In the genomic region with DNA sequence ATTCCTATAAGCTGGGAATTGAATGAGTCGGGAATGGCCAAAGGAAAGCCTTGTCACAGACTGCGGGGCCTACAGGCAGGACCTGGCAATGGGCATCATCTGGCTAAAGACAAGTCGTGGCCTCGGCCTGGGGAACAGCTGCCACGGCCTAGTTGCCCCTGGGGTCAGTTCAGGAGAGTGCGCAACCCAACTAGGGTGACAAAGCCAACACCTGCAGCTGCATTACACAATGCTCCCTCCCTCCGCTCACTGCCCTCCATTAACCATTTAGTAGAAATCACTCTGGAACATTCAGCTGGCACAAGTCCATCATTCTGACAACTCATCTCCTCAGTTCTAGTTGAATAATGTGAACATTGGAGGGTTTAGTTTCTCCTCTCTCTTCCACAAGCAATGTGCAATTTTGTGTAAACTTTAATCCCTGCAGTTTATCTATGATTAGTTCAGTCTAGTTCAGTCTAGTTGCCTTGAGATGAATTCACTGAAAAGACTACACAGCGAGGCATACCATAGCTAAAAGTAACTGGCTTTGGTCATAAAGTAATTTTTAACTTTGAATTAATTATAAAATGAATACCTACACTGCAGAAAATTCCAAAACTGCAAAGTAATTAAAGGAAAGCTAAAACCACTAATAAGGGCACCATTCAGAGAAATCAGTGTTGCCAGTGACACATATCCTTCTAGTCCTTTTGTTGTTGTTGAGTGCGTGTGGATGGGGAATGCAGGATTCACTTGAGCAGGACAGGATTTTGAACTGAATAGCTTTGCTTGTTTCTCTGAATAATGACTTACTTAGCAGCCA, we compare ENCODE assay signal across 26 cellular contexts. TPM values are rescaled to one million over a fixed set of nuclear protein-coding genes. Genes with fewer than 3 reads are reported as not detected.
DNase-seq lines count a peak whose midpoint lies in the region; ATAC-seq and TF ChIP-seq lines count a peak whose summit lies in the region.
"Had no signal": no experiment of that assay in that cellular context is flagged by ENCODE, and none has a peak within 500 bp of the region (broad histone marks: within the 10 kb centered on the region; RNA-seq: fewer than 3 reads in every experiment).

No MANE protein-coding gene starts in this region.

- peaks cover 24% of the 10 kb centered on the region for H3K36me3 Mint-ChIP-seq in WTC11
- H3K36me3 Mint-ChIP-seq: activated naive CD8-positive, alpha-beta T cell treated with anti-CD3 and anti-CD28 coated beads for 36 hours had no signal

- H3K36me3 ChIP-seq in sigmoid colon, result no peaks in the 10 kb centered on the region
- H3K36me3 ChIP-seq: ascending aorta, heart left ventricle had no signal

- H3K27me3 ChIP-seq in sigmoid colon, result peaks cover 6 to 29% (median 21%) of the 10 kb centered on the region in 3 donors
- H3K27me3 ChIP-seq: ascending aorta had no signal

- peaks cover 0 to 15% (median 11%) of the 10 kb centered on the region in 4 donors for H3K4me1 ChIP-seq in sigmoid colon

- no peak overlapping the region for H3K4me3 ChIP-seq in sigmoid colon
- H3K4me3 ChIP-seq: ascending aorta, heart left ventricle had no signal

- no peak overlapping the region for H3K27ac Mint-ChIP-seq in WTC11
- H3K27ac Mint-ChIP-seq: activated naive CD8-positive, alpha-beta T cell treated with anti-CD3 and anti-CD28 coated beads for 36 hours; nephron progenitor cell had no signal

- WGBS in sigmoid colon, 2 donors, result 67 to 93% methylated on average over 9 of the region's 9 CpGs

- H3K4me1 Mint-ChIP-seq in WTC11, result peaks cover 37% of the 10 kb centered on the region

- TF ChIP-seq CTCF in WTC11 (IDR thresholded peaks at IDR 0.05), result no peak
- no peak for TF ChIP-seq CTCF in sigmoid colon (IDR thresholded peaks at IDR 0.05)

- no peak for TF ChIP-seq POLR2A in sigmoid colon (IDR thresholded peaks at IDR 0.05)

- H3K4me3 Mint-ChIP-seq in WTC11, result no peak overlapping the region
- H3K4me3 Mint-ChIP-seq: activated naive CD8-positive, alpha-beta T cell treated with anti-CD3 and anti-CD28 coated beads for 36 hours; central memory CD8-positive, alpha-beta T cell; nephron progenitor cell had no signal

- TF ChIP-seq EP300 in sigmoid colon (IDR thresholded peaks at IDR 0.05), result no peak

- CTCF ChIA-PET in WTC11 (lab: Charles Lee), result interaction anchor here (1.0 kb wide), 1 partner anchor 27 kb away, joined by 3 read pairs; no protein-coding TSS in a partner anchor

- no peak overlapping the region for H3K27ac ChIP-seq in sigmoid colon
- H3K27ac ChIP-seq: 22Rv1, ascending aorta, heart left ventricle had no signal

- H3K9me3 Mint-ChIP-seq in WTC11, result no peaks in the 10 kb centered on the region
- H3K9me3 Mint-ChIP-seq: activated naive CD8-positive, alpha-beta T cell treated with anti-CD3 and anti-CD28 coated beads for 36 hours; central memory CD8-positive, alpha-beta T cell; nephron progenitor cell had no signal

- peak; percentile 30 for DNase-seq in DMS 273 (lab: John Stamatoyannopoulos, UW; ENCODE audit: unreplicated experiment)
- DNase-seq in DMS 273 treated with DMSO at 0.1 percent for 48 hours (lab: John Stamatoyannopoulos, UW), result no peak
- no peak for DNase-seq in WTC11 (ENCODE audit: low spot score)
- peak; percentile 94 for DNase-seq in left lobe of liver (ENCODE audit: low spot score)
- peak; percentile 46 for DNase-seq in sigmoid colon
- no peak for DNase-seq in activated CD8-positive, alpha-beta memory T cell treated with anti-CD3 and anti-CD28 coated beads for 24 hours
- no peak for DNase-seq in stimulated activated CD4-positive, alpha-beta T cell treated with anti-CD3 and anti-CD28 coated beads, Interleukin-1b, Interleukin-23, amount 100 ng/mL, for 48 hours
- DNase-seq: activated CD4-positive, alpha-beta T cell treated with anti-CD3 and anti-CD28 coated beads, Interleukin-2, amount 50 U/mL, for 48 hours; activated CD4-positive, CD25-positive, alpha-beta regulatory T cell; activated effector memory CD4-positive, alpha-beta T cell treated with Interleukin-2 at 50 U/mL for 16 hours; activated naive CD8-positive, alpha-beta T cell treated with anti-CD3 and anti-CD28 coated beads for 36 hours; DMS153; heart left ventricle; left ventricle myocardium superior; midbrain; NCI-H526 treated with DMSO at 0.1 percent for 48 hours; nephron progenitor cell; posterior cingulate gyrus; SHP77 treated with DMSO at 0.1 percent for 48 hours; SW 1271; T1000 had no signal

- H3K27me3 Mint-ChIP-seq in WTC11 (ENCODE audit: low read depth), result peaks cover 3% of the 10 kb centered on the region; the same call in 1 of the 2 replicates

- POLR2A ChIA-PET in WTC11 (lab: Charles Lee), result no interaction called here

- no peaks in the 10 kb centered on the region for H3K9me3 ChIP-seq in sigmoid colon
- H3K9me3 ChIP-seq: ascending aorta, heart left ventricle had no signal

- intact Hi-C loops in sigmoid colon (cut with DNase I), result loop anchor here (10.0 kb wide), 1 partner anchor 64 kb away; no protein-coding TSS in a partner anchor

- peak; percentile 7; the same call in 1 of the 2 replicates for ATAC-seq in WTC11
- peak; percentile 82 for ATAC-seq in left lobe of liver
- no peak for ATAC-seq in HG03439 (IDR thresholded peaks at IDR 0.05; ENCODE audit: unreplicated experiment)
- ATAC-seq: heart left ventricle, left ventricle myocardium superior had no signal

TF ChIP-seq in WTC11, 78 proteins besides CTCF, POLR2A, EP300 and RAD21:
- TF ChIP-seq SOX15 (CRISPR knock-in tag; IDR thresholded peaks at IDR 0.05) (no peak), ZNF532 (CRISPR knock-in tag; IDR thresholded peaks at IDR 0.05; ENCODE audit: borderline replicate concordance) (no peak)

RNA-seq across cellular contexts. Expression of gene GLDC, which starts 5.1 kb away (rescaled TPM):
- total RNA-seq in WTC11 (2021) (136 to 153 TPM (median 145 TPM) in 3 replicates), left lobe of liver (112 TPM), sigmoid colon (1 to 10 TPM in 1 of 4 donors, not detected in 3; 1.2 TPM)
- polyA plus RNA-seq in sigmoid colon, result 1 to 10 TPM in 1 of 3 donors, under 1 TPM in 1, not detected in 1; 0.51 to 1.8 TPM
- total RNA-seq: left ventricle myocardium superior, OCI-LY7 had no signal

Comparison
In these comparisons a context has a peak if more than half of its experiments do, and no peak if none do; other contexts are left out.
1. DNase-seq: peak in DMS 273 (single experiment), left lobe of liver (single experiment) and sigmoid colon (single experiment); none in DMS 273 treated with DMSO at 0.1 percent for 48 hours (single experiment), WTC11 (single experiment), activated CD8-positive, alpha-beta memory T cell treated with anti-CD3 and anti-CD28 coated beads for 24 hours (single experiment) and stimulated activated CD4-positive, alpha-beta T cell treated with anti-CD3 and anti-CD28 coated beads, Interleukin-1b, Interleukin-23, amount 100 ng/mL, for 48 hours (single experiment).
2. RNA of gene GLDC, which starts 5.1 kb away (total RNA-seq): 136 to 153 TPM in WTC11 and 112 TPM in left lobe of liver (single experiment); 1.2 TPM in sigmoid colon; every median in the first group is over 10 times any median in the second.